20 cellular contexts compared by ENCODE assay signal in genomic region chr2:72710418-72711152, GRCh38.
DNase-seq lines count a peak whose midpoint lies in the region; ATAC-seq, FAIRE-seq and TF ChIP-seq lines count a peak whose summit lies in the region.
"Had no signal": no experiment of that assay in that cellular context is flagged by ENCODE, and none has a peak within 500 bp of the region (broad histone marks: within the 10 kb centered on the region; RNA-seq: fewer than 3 reads in every experiment).

No MANE protein-coding gene starts in this region.

- TF ChIP-seq CTCF in astrocyte (IDR thresholded peaks at IDR 0.05; ENCODE audit: insufficient read depth, low read depth, low read length) = no peak
- TF ChIP-seq CTCF in glutamatergic neuron (IDR thresholded peaks at IDR 0.05; ENCODE audit: partially characterized antibody, unreplicated experiment) = no peak

- no peak overlapping the region for H3K9ac ChIP-seq in astrocyte (ENCODE audit: low read length)

- peak; percentile 66 for ATAC-seq in GM18502 (IDR thresholded peaks at IDR 0.05; ENCODE audit: poor library complexity, unreplicated experiment)
- peak; percentile 60 for ATAC-seq in HG02981 (IDR thresholded peaks at IDR 0.05; ENCODE audit: unreplicated experiment)
- peak; percentile 43 for ATAC-seq in memory B cell (ENCODE audit: low read depth)
- ATAC-seq in stimulated activated memory B cell treated with anti-CD40 and anti-IgM and Interleukin-4, amounts not matched to agents 10 μg/mL and 1 μg/mL and 100 μg/mL, for 72 hours = no peak
- ATAC-seq: HCT116 had no signal

- no peak overlapping the region for H3K4me2 ChIP-seq in astrocyte (ENCODE audit: low read length)
- H3K4me2 ChIP-seq: PC-9 had no signal

- H3K4me1 ChIP-seq in astrocyte (ENCODE audit: insufficient read depth, low read length) = no peaks in the 10 kb centered on the region

- H3K27ac ChIP-seq in astrocyte (ENCODE audit: low read depth, low read length) = no peak overlapping the region
- H3K27ac ChIP-seq: PC-9, RWPE1 had no signal

- no peak overlapping the region for H3K4me3 ChIP-seq in astrocyte (ENCODE audit: insufficient read depth, low read depth, low read length)
- H3K4me3 ChIP-seq: PC-9 had no signal

- H3K36me3 Mint-ChIP-seq in astrocyte (ENCODE audit: low read depth, unreplicated experiment) (peaks cover 3% of the 10 kb centered on the region), memory B cell (peaks cover 21% of the 10 kb centered on the region), glutamatergic neuron (ENCODE audit: unreplicated experiment) (no peaks in the 10 kb centered on the region)
- peaks cover 33% of the 10 kb centered on the region for H3K36me3 Mint-ChIP-seq in stimulated activated memory B cell treated with anti-CD40 and anti-IgM and Interleukin-4, amounts not matched to agents 10 μg/mL and 1 μg/mL and 100 μg/mL, for 72 hours

- no peaks in the 10 kb centered on the region for H3K27me3 ChIP-seq in astrocyte (ENCODE audit: insufficient read depth, low read length)

- DNase-seq in astrocyte (ENCODE audit: low read depth) (no peak), memory B cell (ENCODE audit: low spot score in 2 of 2) (no peak), pons (ENCODE audit: low spot score) (no peak), glutamatergic neuron (no peak)
- DNase-seq: CD4-positive, CD25-positive, alpha-beta regulatory T cell; COR-L47; DMS 273 treated with DMSO at 0.1 percent for 48 hours; KG1; NCI-H1105 treated with DMSO at 0.1 percent for 48 hours; NCI-H187; NCI-H2107; NCI-H510A treated with DMSO at 0.1 percent for 48 hours; PC-9; SIG-M5 had no signal

- H3K27ac Mint-ChIP-seq in astrocyte (ENCODE audit: unreplicated experiment) (no peak overlapping the region), memory B cell (no peak overlapping the region), glutamatergic neuron (ENCODE audit: unreplicated experiment) (no peak overlapping the region)
- no peak overlapping the region for H3K27ac Mint-ChIP-seq in stimulated activated memory B cell treated with anti-CD40 and anti-IgM and Interleukin-4, amounts not matched to agents 10 μg/mL and 1 μg/mL and 100 μg/mL, for 72 hours
- H3K27ac Mint-ChIP-seq: B cell; CD4-positive, CD25-positive, alpha-beta regulatory T cell had no signal

- H3K27me3 Mint-ChIP-seq in astrocyte (ENCODE audit: low read depth, unreplicated experiment) (no peaks in the 10 kb centered on the region), memory B cell (no peaks in the 10 kb centered on the region), glutamatergic neuron (ENCODE audit: unreplicated experiment) (no peaks in the 10 kb centered on the region)
- no peaks in the 10 kb centered on the region for H3K27me3 Mint-ChIP-seq in stimulated activated memory B cell treated with anti-CD40 and anti-IgM and Interleukin-4, amounts not matched to agents 10 μg/mL and 1 μg/mL and 100 μg/mL, for 72 hours
- H3K27me3 Mint-ChIP-seq: B cell; CD4-positive, CD25-positive, alpha-beta regulatory T cell had no signal

- no peaks in the 10 kb centered on the region for H3K36me3 ChIP-seq in astrocyte (ENCODE audit: insufficient read depth, low read length)

- no peaks in the 10 kb centered on the region for H3K9me3 ChIP-seq in astrocyte (ENCODE audit: insufficient read depth, low read depth, low read length)

- peaks cover 9% of the 10 kb centered on the region for H4K20me1 ChIP-seq in astrocyte (ENCODE audit: insufficient read depth, low read length)

- H2AFZ ChIP-seq in astrocyte (ENCODE audit: low read depth, low read length) = no peak overlapping the region
- H2AFZ ChIP-seq: PC-9 had no signal

- no peaks in the 10 kb centered on the region for H3K9me3 Mint-ChIP-seq in astrocyte (ENCODE audit: unreplicated experiment)
- no peaks in the 10 kb centered on the region for H3K9me3 Mint-ChIP-seq in memory B cell
- H3K9me3 Mint-ChIP-seq in glutamatergic neuron (ENCODE audit: unreplicated experiment) = no peaks in the 10 kb centered on the region
- H3K9me3 Mint-ChIP-seq in stimulated activated memory B cell treated with anti-CD40 and anti-IgM and Interleukin-4, amounts not matched to agents 10 μg/mL and 1 μg/mL and 100 μg/mL, for 72 hours = peaks cover under 1% of the 10 kb centered on the region

- peak; percentile 23 for FAIRE-seq in astrocyte (lab: Jason Lieb, UNC)

- no peak overlapping the region for H3K4me3 Mint-ChIP-seq in astrocyte (ENCODE audit: unreplicated experiment)
- H3K4me3 Mint-ChIP-seq in memory B cell = no peak overlapping the region
- H3K4me3 Mint-ChIP-seq in glutamatergic neuron (ENCODE audit: unreplicated experiment) = no peak overlapping the region
- no peak overlapping the region for H3K4me3 Mint-ChIP-seq in stimulated activated memory B cell treated with anti-CD40 and anti-IgM and Interleukin-4, amounts not matched to agents 10 μg/mL and 1 μg/mL and 100 μg/mL, for 72 hours
- H3K4me3 Mint-ChIP-seq: B cell; CD4-positive, CD25-positive, alpha-beta regulatory T cell had no signal

- H3K4me1 Mint-ChIP-seq in astrocyte (ENCODE audit: low read depth, unreplicated experiment) (no peaks in the 10 kb centered on the region), memory B cell (peaks cover 9% of the 10 kb centered on the region), glutamatergic neuron (ENCODE audit: low read depth, unreplicated experiment) (no peaks in the 10 kb centered on the region)
- H3K4me1 Mint-ChIP-seq in stimulated activated memory B cell treated with anti-CD40 and anti-IgM and Interleukin-4, amounts not matched to agents 10 μg/mL and 1 μg/mL and 100 μg/mL, for 72 hours = peaks cover 12% of the 10 kb centered on the region
- H3K4me1 Mint-ChIP-seq: CD4-positive, CD25-positive, alpha-beta regulatory T cell had no signal

- H3K79me2 ChIP-seq in astrocyte (ENCODE audit: insufficient read depth, low read length) = no peaks in the 10 kb centered on the region
